ENCODE assay signal across 2 cellular contexts in genomic region chr9:125601986-125602385, GRCh38.
TF ChIP-seq lines count a peak whose summit lies in the region.

No MANE protein-coding gene starts in this region.

TF ChIP-seq in HCT116, 20 proteins besides CTCF, POLR2A, EP300 and RAD21 (continued from another document):
- no peak for TF ChIP-seq REST (IDR thresholded peaks at IDR 0.05; ENCODE audit: low read depth)
- TF ChIP-seq SIN3A (IDR thresholded peaks at IDR 0.05; ENCODE audit: low read depth): no peak
- TF ChIP-seq FOSL1 (IDR thresholded peaks at IDR 0.05; ENCODE audit: low read depth): no peak
- TF ChIP-seq EGR1 (IDR thresholded peaks at IDR 0.05; ENCODE audit: low read depth): no peak
- TF ChIP-seq, protein P1, sequence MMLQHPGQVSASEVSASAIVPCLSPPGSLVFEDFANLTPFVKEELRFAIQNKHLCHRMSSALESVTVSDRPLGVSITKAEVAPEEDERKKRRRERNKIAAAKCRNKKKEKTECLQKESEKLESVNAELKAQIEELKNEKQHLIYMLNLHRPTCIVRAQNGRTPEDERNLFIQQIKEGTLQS (IDR thresholded peaks at IDR 0.05): no peak
- no peak for TF ChIP-seq ELF1 (IDR thresholded peaks at IDR 0.05; ENCODE audit: borderline replicate concordance, low read depth)
- no peak for TF ChIP-seq MAX (IDR thresholded peaks at IDR 0.05)
- TF ChIP-seq ZFX (IDR thresholded peaks at IDR 0.05): no peak
- no peak for TF ChIP-seq SP1 (IDR thresholded peaks at IDR 0.05; ENCODE audit: low read depth)
- TF ChIP-seq EZH2 (IDR thresholded peaks at IDR 0.05): no peak
- TF ChIP-seq JUND (IDR thresholded peaks at IDR 0.05): no peak
- TF ChIP-seq SRF (IDR thresholded peaks at IDR 0.05; ENCODE audit: low read depth): no peak
- no peak for TF ChIP-seq ZBTB33 (IDR thresholded peaks at IDR 0.05; ENCODE audit: extremely low read depth, insufficient replicate concordance, low read length)
TF ChIP-seq in HCT116: peak in this region for 0.

TF ChIP-seq in WTC11, 78 proteins besides CTCF, POLR2A, EP300 and RAD21 (continued from another document):
- TF ChIP-seq, protein P2, sequence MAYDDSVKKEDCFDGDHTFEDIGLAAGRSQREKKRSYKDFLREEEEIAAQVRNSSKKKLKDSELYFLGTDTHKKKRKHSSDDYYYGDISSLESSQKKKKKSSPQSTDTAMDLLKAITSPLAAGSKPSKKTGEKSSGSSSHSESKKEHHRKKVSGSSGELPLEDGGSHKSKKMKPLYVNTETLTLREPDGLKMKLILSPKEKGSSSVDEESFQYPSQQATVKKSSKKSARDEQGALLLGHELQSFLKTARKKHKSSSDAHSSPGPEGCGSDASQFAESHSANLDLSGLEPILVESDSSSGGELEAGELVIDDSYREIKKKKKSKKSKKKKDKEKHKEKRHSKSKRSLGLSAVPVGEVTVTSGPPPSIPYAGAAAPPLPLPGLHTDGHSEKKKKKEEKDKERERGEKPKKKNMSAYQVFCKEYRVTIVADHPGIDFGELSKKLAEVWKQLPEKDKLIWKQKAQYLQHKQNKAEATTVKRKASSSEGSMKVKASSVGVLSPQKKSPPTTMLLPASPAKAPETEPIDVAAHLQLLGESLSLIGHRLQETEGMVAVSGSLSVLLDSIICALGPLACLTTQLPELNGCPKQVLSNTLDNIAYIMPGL (CRISPR knock-in tag; IDR thresholded peaks at IDR 0.05): no peak
- TF ChIP-seq MYBL2 (CRISPR knock-in tag; IDR thresholded peaks at IDR 0.05) (no peak), FOXJ3 (CRISPR knock-in tag; IDR thresholded peaks at IDR 0.05; ENCODE audit: borderline replicate concordance) (no peak), TP53 (CRISPR knock-in tag; IDR thresholded peaks at IDR 0.05) (no peak), AFF4 (CRISPR knock-in tag; IDR thresholded peaks at IDR 0.05; ENCODE audit: borderline replicate concordance) (no peak), ESRRA (CRISPR knock-in tag; IDR thresholded peaks at IDR 0.05; ENCODE audit: borderline replicate concordance) (no peak)
- TF ChIP-seq, protein P3, sequence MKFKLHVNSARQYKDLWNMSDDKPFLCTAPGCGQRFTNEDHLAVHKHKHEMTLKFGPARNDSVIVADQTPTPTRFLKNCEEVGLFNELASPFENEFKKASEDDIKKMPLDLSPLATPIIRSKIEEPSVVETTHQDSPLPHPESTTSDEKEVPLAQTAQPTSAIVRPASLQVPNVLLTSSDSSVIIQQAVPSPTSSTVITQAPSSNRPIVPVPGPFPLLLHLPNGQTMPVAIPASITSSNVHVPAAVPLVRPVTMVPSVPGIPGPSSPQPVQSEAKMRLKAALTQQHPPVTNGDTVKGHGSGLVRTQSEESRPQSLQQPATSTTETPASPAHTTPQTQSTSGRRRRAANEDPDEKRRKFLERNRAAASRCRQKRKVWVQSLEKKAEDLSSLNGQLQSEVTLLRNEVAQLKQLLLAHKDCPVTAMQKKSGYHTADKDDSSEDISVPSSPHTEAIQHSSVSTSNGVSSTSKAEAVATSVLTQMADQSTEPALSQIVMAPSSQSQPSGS (CRISPR knock-in tag; IDR thresholded peaks at IDR 0.05; ENCODE audit: borderline replicate concordance, low read depth): no peak
- TF ChIP-seq, protein P1 (CRISPR knock-in tag; conservative IDR thresholded peaks at IDR 0.05): no peak
- TF ChIP-seq, protein P4, sequence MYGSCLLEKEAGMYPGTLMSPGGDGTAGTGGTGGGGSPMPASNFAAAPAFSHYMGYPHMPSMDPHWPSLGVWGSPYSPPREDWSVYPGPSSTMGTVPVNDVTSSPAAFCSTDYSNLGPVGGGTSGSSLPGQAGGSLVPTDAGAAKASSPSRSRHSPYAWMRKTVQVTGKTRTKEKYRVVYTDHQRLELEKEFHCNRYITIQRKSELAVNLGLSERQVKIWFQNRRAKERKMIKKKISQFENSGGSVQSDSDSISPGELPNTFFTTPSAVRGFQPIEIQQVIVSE (CRISPR knock-in tag; IDR thresholded peaks at IDR 0.05; ENCODE audit: borderline replicate concordance): no peak
- TF ChIP-seq, protein P5, sequence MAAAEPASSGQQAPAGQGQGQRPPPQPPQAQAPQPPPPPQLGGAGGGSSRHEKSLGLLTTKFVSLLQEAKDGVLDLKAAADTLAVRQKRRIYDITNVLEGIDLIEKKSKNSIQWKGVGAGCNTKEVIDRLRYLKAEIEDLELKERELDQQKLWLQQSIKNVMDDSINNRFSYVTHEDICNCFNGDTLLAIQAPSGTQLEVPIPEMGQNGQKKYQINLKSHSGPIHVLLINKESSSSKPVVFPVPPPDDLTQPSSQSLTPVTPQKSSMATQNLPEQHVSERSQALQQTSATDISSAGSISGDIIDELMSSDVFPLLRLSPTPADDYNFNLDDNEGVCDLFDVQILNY (CRISPR knock-in tag; IDR thresholded peaks at IDR 0.05): no peak
